Comparison of ENCODE assay signal across 11 cellular contexts in the genomic region with DNA sequence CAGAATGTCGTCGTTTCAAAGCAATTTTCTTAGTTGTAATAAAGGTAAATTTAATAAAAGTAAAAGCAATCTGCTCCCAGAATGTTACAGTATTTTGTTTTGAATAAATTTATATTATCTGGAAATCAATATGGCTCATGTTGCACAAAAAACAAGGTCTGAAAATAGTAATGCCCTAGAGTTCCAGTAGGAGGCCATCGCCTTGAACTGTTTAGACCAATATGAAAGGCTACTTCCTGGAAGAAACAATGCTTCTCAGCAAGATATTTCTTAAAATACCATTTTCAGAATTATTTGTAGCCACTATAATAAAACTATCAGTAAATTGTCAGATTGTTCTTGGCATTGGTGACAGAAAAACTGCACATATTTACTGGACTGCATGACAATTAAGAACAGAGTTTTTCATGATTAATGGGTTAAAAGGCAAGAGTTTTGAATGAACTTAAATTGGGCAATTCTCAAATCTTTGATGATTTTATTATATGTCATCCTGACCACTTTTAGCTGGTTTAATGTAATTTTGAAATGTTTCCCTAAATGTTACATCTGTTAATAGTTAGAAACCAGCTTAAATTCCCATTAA.
DNase-seq lines count a peak whose midpoint lies in the region; ATAC-seq and TF ChIP-seq lines count a peak whose summit lies in the region.
"Had no signal": no experiment of that assay in that cellular context is flagged by ENCODE, and none has a peak within 500 bp of the region (broad histone marks: within the 10 kb centered on the region; RNA-seq: fewer than 3 reads in every experiment).

No MANE protein-coding gene starts in this region.

- H3K36me3 ChIP-seq in mesenchymal stem cell (ENCODE audit: control insufficient read depth in 1 of 2, insufficient read depth in 2 of 2, low read depth in 1 of 2, low read length in 2 of 2) = no peaks in the 10 kb centered on the region
- H3K36me3 ChIP-seq: Peyer's patch had no signal

- no peak overlapping the region for H3K14ac ChIP-seq in mesenchymal stem cell (ENCODE audit: low read length in 2 of 2)

- 100% methylated on average over 1 of the region's 3 CpGs for WGBS in mesenchymal stem cell

- no peak overlapping the region for H3K9ac ChIP-seq in mesenchymal stem cell (ENCODE audit: low read length)

- no peak overlapping the region for H4K91ac ChIP-seq in mesenchymal stem cell (ENCODE audit: low read length)

- peak; percentile 25 for TF ChIP-seq CTCF in astrocyte of the spinal cord (IDR thresholded peaks at IDR 0.05; ENCODE audit: low read depth, low read length)

- DNase-seq in EH (ENCODE audit: low read depth) = peak; percentile 19
- peak; percentile 40 for DNase-seq in HT-29 (ENCODE audit: low spot score)
- no peak for DNase-seq in astrocyte of the spinal cord (ENCODE audit: low read depth, low spot score)
- DNase-seq in mesenchymal stem cell = peak; percentile 4
- no peak for DNase-seq in central memory CD4-positive, alpha-beta T cell
- DNase-seq: NCI-H1930, Peyer's patch, T-helper 9 cell had no signal

- H2AK5ac ChIP-seq in mesenchymal stem cell (ENCODE audit: low read length, severe bottlenecking) = no peak overlapping the region

- H3K23ac ChIP-seq in mesenchymal stem cell (ENCODE audit: low read length in 2 of 2) = no peak overlapping the region

- H2BK120ac ChIP-seq in mesenchymal stem cell (ENCODE audit: low read depth, low read length) = no peak overlapping the region

- H3K4ac ChIP-seq in mesenchymal stem cell (ENCODE audit: low read depth in 1 of 2, low read length in 2 of 2) = no peak overlapping the region

- ATAC-seq in HG02623 (IDR thresholded peaks at IDR 0.05; ENCODE audit: unreplicated experiment) (no peak), HG03097 (IDR thresholded peaks at IDR 0.05; ENCODE audit: low FRiP score, unreplicated experiment) (no peak), HG02642 (IDR thresholded peaks at IDR 0.05; ENCODE audit: poor library complexity, unreplicated experiment) (no peak)

- H4K8ac ChIP-seq in mesenchymal stem cell (ENCODE audit: low read length) = no peak overlapping the region

- no peak overlapping the region for H2BK5ac ChIP-seq in mesenchymal stem cell (ENCODE audit: low read depth, low read length, poor library complexity, severe bottlenecking)

- H3K18ac ChIP-seq in mesenchymal stem cell (ENCODE audit: low read depth in 1 of 2, low read length in 2 of 2) = no peak overlapping the region

- H3K27ac ChIP-seq in mesenchymal stem cell (ENCODE audit: low read length, poor library complexity, severe bottlenecking) = no peak overlapping the region
- H3K27ac ChIP-seq: Peyer's patch had no signal

- H2BK12ac ChIP-seq in mesenchymal stem cell (ENCODE audit: low read length in 2 of 2) = no peak overlapping the region

- no peak overlapping the region for H2BK15ac ChIP-seq in mesenchymal stem cell (ENCODE audit: low read depth, poor library complexity, severe bottlenecking)

- H3K9me3 ChIP-seq in mesenchymal stem cell (ENCODE audit: control insufficient read depth, low read length) = no peaks in the 10 kb centered on the region
- H3K9me3 ChIP-seq: Peyer's patch had no signal

- no peak overlapping the region for H2AFZ ChIP-seq in mesenchymal stem cell (ENCODE audit: low read depth, low read length)

- peaks cover 1% of the 10 kb centered on the region for H3K79me1 ChIP-seq in mesenchymal stem cell (replicated peaks; ENCODE audit: low read length, poor library complexity, severe bottlenecking)

- no peak overlapping the region for H3K4me3 ChIP-seq in astrocyte of the spinal cord (ENCODE audit: low read depth, low read length)
- H3K4me3 ChIP-seq in mesenchymal stem cell (ENCODE audit: insufficient read depth in 1 of 2, low read depth in 1 of 2, low read length in 2 of 2) = no peak overlapping the region
- H3K4me3 ChIP-seq: Peyer's patch had no signal

- no peak overlapping the region for H3K4me2 ChIP-seq in mesenchymal stem cell (ENCODE audit: low read length, poor library complexity, severe bottlenecking)

- no peaks in the 10 kb centered on the region for H3K4me1 ChIP-seq in mesenchymal stem cell (ENCODE audit: control insufficient read depth, insufficient read depth, low read depth, low read length)
- H3K4me1 ChIP-seq: Peyer's patch had no signal

- in situ Hi-C loops in astrocyte of the spinal cord (cut with HindIII; ENCODE audit: low sequenced_read_pairs) = no loop called here

- H3K27me3 ChIP-seq in mesenchymal stem cell (ENCODE audit: control insufficient read depth in 1 of 2, insufficient read depth in 1 of 2, low read length in 2 of 2) = no peaks in the 10 kb centered on the region
- H3K27me3 ChIP-seq: Peyer's patch had no signal

Comparison
In these comparisons a context has a peak if more than half of its experiments do, and no peak if none do; other contexts are left out.
1. DNase-seq: peak in EH (single experiment), HT-29 (single experiment) and mesenchymal stem cell (single experiment); none in astrocyte of the spinal cord (single experiment) and central memory CD4-positive, alpha-beta T cell (single experiment).